In the genomic region with DNA sequence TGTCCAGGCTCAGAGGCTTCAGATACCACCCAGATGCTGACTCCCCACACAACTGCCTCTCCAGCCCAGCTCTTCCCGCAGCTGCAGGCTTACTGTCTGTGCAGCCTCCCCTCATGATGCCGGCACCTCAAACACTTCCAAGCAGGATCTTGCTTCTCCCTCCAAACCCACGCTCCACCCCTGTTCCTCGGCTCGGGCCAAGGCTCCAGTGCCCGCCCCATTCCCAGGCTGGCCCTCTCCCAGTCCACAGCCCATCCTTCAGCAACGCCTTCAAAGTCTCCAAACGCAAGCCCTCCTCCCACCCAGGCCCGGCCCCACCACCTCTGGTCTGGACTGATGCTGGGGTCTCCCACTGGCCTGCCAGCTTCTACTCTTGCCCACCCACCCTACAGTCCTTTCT, we compare ENCODE assay signal across 26 cellular contexts.
DNase-seq lines count a peak whose midpoint lies in the region; ATAC-seq and TF ChIP-seq lines count a peak whose summit lies in the region.
"Had no signal": no experiment of that assay in that cellular context is flagged by ENCODE, and none has a peak within 500 bp of the region (broad histone marks: within the 10 kb centered on the region; RNA-seq: fewer than 3 reads in every experiment).

No MANE protein-coding gene starts in this region.

- H4K8ac ChIP-seq in neuronal stem cell (ENCODE audit: low read depth, low read length) (no peak overlapping the region), trophoblast cell (ENCODE audit: low read depth, low read length) (no peak overlapping the region)

- H2BK15ac ChIP-seq in neuronal stem cell (ENCODE audit: low read length) = no peak overlapping the region

- no peaks in the 10 kb centered on the region for H3K27me3 Mint-ChIP-seq in WTC11 (ENCODE audit: low read depth)
- H3K27me3 Mint-ChIP-seq in activated naive CD4-positive, alpha-beta T cell treated with anti-CD3 and anti-CD28 coated beads for 36 hours (ENCODE audit: low read depth) = no peaks in the 10 kb centered on the region
- H3K27me3 Mint-ChIP-seq: CD4-positive, CD25-positive, alpha-beta regulatory T cell had no signal

- TF ChIP-seq CTCF in A673 (conservative IDR thresholded peaks at IDR 0.05; ENCODE audit: low read depth, low read length) (no peak), WTC11 (IDR thresholded peaks at IDR 0.05) (no peak)

- H3K4ac ChIP-seq in neuronal stem cell (ENCODE audit: low read length) (no peak overlapping the region), trophoblast cell (ENCODE audit: low read depth, low read length) (no peak overlapping the region)

- DNase-seq in A673 (ENCODE audit: low spot score) (no peak), WTC11 (ENCODE audit: low spot score) (no peak), neuronal stem cell (ENCODE audit: low spot score) (no peak), trophoblast cell (no peak), T-helper 9 cell (no peak)
- no peak for DNase-seq in activated naive CD4-positive, alpha-beta T cell treated with anti-CD3 and anti-CD28 coated beads for 36 hours
- DNase-seq in activated CD8-positive, alpha-beta memory T cell treated with anti-CD3 and anti-CD28 coated beads, Interleukin-2, amount 50 U/mL, for 48 hours = no peak
- DNase-seq: ACHN; BE2C; C1 segment of cervical spinal cord; CD4-positive, CD25-positive, alpha-beta regulatory T cell; CD8-positive, alpha-beta memory T cell; COR-L47; DMS 273 treated with DMSO at 0.1 percent for 48 hours; DMS153; DMS53; DMS79; DND-41; EL; GDM1 had no signal

- H4K12ac ChIP-seq in trophoblast cell (ENCODE audit: low read depth, low read length) = no peak overlapping the region

- H3K27ac ChIP-seq in A673 (ENCODE audit: low read depth, low read length, poor library complexity, severe bottlenecking) (peak overlapping the region; percentile 54), neuronal stem cell (replicated peaks; ENCODE audit: low read length) (no peak overlapping the region), trophoblast cell (ENCODE audit: low read depth, low read length) (no peak overlapping the region)
- H3K27ac ChIP-seq: 22Rv1, A549, BLaER1 had no signal

- H3K36me3 ChIP-seq in A673 (ENCODE audit: insufficient read depth, low read length, poor library complexity, severe bottlenecking) (peaks cover 9% of the 10 kb centered on the region), neuronal stem cell (replicated peaks in 1 of 2; ENCODE audit: control insufficient read depth in 2 of 2, insufficient read depth in 2 of 2, low read length in 2 of 2) (no peaks in the 10 kb centered on the region), trophoblast cell (ENCODE audit: control insufficient read depth in 1 of 2, insufficient read depth in 2 of 2, low read length in 2 of 2) (no peaks in the 10 kb centered on the region)
- H3K36me3 ChIP-seq: BE2C, BLaER1 had no signal

- no CpG with 5 or more reads among the region's 9 CpGs for WGBS in neuronal stem cell (ENCODE audit: extremely low coverage in 2 of 2, insufficient read length in 2 of 2, insufficient replicate concordance in 1 of 2), 2 donors
- WGBS in trophoblast cell (ENCODE audit: extremely low coverage, insufficient coverage, insufficient read length) = no CpG with 5 or more reads among the region's 9 CpGs

- peak overlapping the region; percentile 40 for H2BK5ac ChIP-seq in neuronal stem cell (ENCODE audit: low read length)
- no peak overlapping the region for H2BK5ac ChIP-seq in trophoblast cell (ENCODE audit: low read depth, low read length, poor library complexity)

- 0 out of 2 replicates have a peak, but pooled peaks cover 4% of the 10 kb centered on the region for H3K4me1 Mint-ChIP-seq in WTC11
- peaks cover 2% of the 10 kb centered on the region for H3K4me1 Mint-ChIP-seq in activated naive CD4-positive, alpha-beta T cell treated with anti-CD3 and anti-CD28 coated beads for 36 hours (ENCODE audit: low read depth)
- H3K4me1 Mint-ChIP-seq: CD14-positive monocyte; CD4-positive, CD25-positive, alpha-beta regulatory T cell had no signal

- H3K79me2 ChIP-seq in trophoblast cell (ENCODE audit: control insufficient read depth, insufficient read depth, low read length, poor library complexity) = no peaks in the 10 kb centered on the region

- H2BK12ac ChIP-seq in neuronal stem cell (ENCODE audit: low read length) (no peak overlapping the region), trophoblast cell (ENCODE audit: low read length) (no peak overlapping the region)

- no peaks in the 10 kb centered on the region for H3K9me3 Mint-ChIP-seq in WTC11
- no peaks in the 10 kb centered on the region for H3K9me3 Mint-ChIP-seq in activated naive CD4-positive, alpha-beta T cell treated with anti-CD3 and anti-CD28 coated beads for 36 hours
- H3K9me3 Mint-ChIP-seq: CD14-positive monocyte; CD8-positive, alpha-beta memory T cell had no signal

- no peak overlapping the region for H2BK120ac ChIP-seq in neuronal stem cell (ENCODE audit: low read depth, low read length)
- H2BK120ac ChIP-seq in trophoblast cell (ENCODE audit: insufficient read depth, low read length, poor library complexity) = no peak overlapping the region

- no peaks in the 10 kb centered on the region for H3K9me3 ChIP-seq in A673 (ENCODE audit: low read depth, low read length, poor library complexity, severe bottlenecking)
- no peaks in the 10 kb centered on the region for H3K9me3 ChIP-seq in neuronal stem cell (replicated peaks in 1 of 2; ENCODE audit: control insufficient read depth in 2 of 2, insufficient read depth in 1 of 2, low read depth in 1 of 2, low read length in 2 of 2)
- no peaks in the 10 kb centered on the region for H3K9me3 ChIP-seq in trophoblast cell (ENCODE audit: insufficient read depth, low read depth, low read length)
- H3K9me3 ChIP-seq: A549, BE2C, BLaER1 had no signal

- H3K9ac ChIP-seq in neuronal stem cell (ENCODE audit: low read depth, low read length, poor library complexity) = no peak overlapping the region
- peak overlapping the region; percentile 17 for H3K9ac ChIP-seq in trophoblast cell (ENCODE audit: low read length)
- H3K9ac ChIP-seq: BLaER1 had no signal

- H3K79me1 ChIP-seq in neuronal stem cell (ENCODE audit: low read depth, low read length) (peaks cover 2% of the 10 kb centered on the region), trophoblast cell (ENCODE audit: low read length) (no peaks in the 10 kb centered on the region)

- H3K27me3 ChIP-seq in A673 (replicated peaks; ENCODE audit: insufficient read depth, low read depth, low read length, poor library complexity) = no peaks in the 10 kb centered on the region
- H3K27me3 ChIP-seq in neuronal stem cell (ENCODE audit: control insufficient read depth in 3 of 3, insufficient read depth in 3 of 3, low read depth in 1 of 3, low read length in 3 of 3) = peaks cover 0 to 30% (median 0%) of the 10 kb centered on the region in 3 experiments
- no peaks in the 10 kb centered on the region for H3K27me3 ChIP-seq in trophoblast cell (ENCODE audit: insufficient read depth, low read length)
- H3K27me3 ChIP-seq: BE2C, BLaER1 had no signal

- H3K36me3 Mint-ChIP-seq in WTC11 = no peaks in the 10 kb centered on the region
- no peaks in the 10 kb centered on the region for H3K36me3 Mint-ChIP-seq in activated naive CD4-positive, alpha-beta T cell treated with anti-CD3 and anti-CD28 coated beads for 36 hours (ENCODE audit: low read depth)
- H3K36me3 Mint-ChIP-seq: CD14-positive monocyte; CD4-positive, alpha-beta memory T cell; CD4-positive, CD25-positive, alpha-beta regulatory T cell; CD8-positive, alpha-beta memory T cell had no signal

- no peak overlapping the region for H3K4me3 Mint-ChIP-seq in WTC11
- no peak overlapping the region for H3K4me3 Mint-ChIP-seq in activated naive CD4-positive, alpha-beta T cell treated with anti-CD3 and anti-CD28 coated beads for 36 hours
- H3K4me3 Mint-ChIP-seq: CD14-positive monocyte; CD4-positive, alpha-beta memory T cell; CD4-positive, CD25-positive, alpha-beta regulatory T cell; CD8-positive, alpha-beta memory T cell had no signal

- intact Hi-C loops in A673 (cut with micrococcal nuclease; ENCODE audit: unreplicated experiment) = no loop called here
- intact Hi-C loops in activated naive CD4-positive, alpha-beta T cell treated with anti-CD3 and anti-CD28 coated beads for 36 hours (cut with micrococcal nuclease) = no loop called here

- H2AFZ ChIP-seq in neuronal stem cell (ENCODE audit: low read length) (no peak overlapping the region), trophoblast cell (ENCODE audit: insufficient read depth, low read length, poor library complexity) (no peak overlapping the region)

- no peak overlapping the region for H3K18ac ChIP-seq in neuronal stem cell (ENCODE audit: low read length)
- H3K18ac ChIP-seq in trophoblast cell (ENCODE audit: low read length) = no peak overlapping the region

- BruUV-seq in A673 (replicated peaks; lab: Mats Ljungman, UMichigan) = no TSS peak

- ATAC-seq in WTC11 = no peak
- ATAC-seq: A549, GM12878 had no signal

- H3K14ac ChIP-seq in neuronal stem cell (ENCODE audit: low read length) (no peak overlapping the region), trophoblast cell (ENCODE audit: low read length) (no peak overlapping the region)

- H3K23ac ChIP-seq in neuronal stem cell (ENCODE audit: low read depth, low read length, poor library complexity) (no peak overlapping the region), trophoblast cell (ENCODE audit: low read length) (no peak overlapping the region)

- H3K4me2 ChIP-seq in neuronal stem cell (ENCODE audit: insufficient read depth, low read length, poor library complexity, severe bottlenecking) (no peak overlapping the region), trophoblast cell (ENCODE audit: low read length) (no peak overlapping the region)
- H3K4me2 ChIP-seq: A549, BLaER1 had no signal

- POLR2A ChIA-PET in A673 (lab: Charles Lee; ENCODE audit: low non-redundant PET) = no interaction called here
- POLR2A ChIA-PET in WTC11 (lab: Charles Lee) = no interaction called here

- peak overlapping the region; percentile 25 for H2AK5ac ChIP-seq in neuronal stem cell (ENCODE audit: low read depth, low read length)
- no peak overlapping the region for H2AK5ac ChIP-seq in trophoblast cell (ENCODE audit: low read length)

- peaks cover 23% of the 10 kb centered on the region for H3K4me1 ChIP-seq in A673 (ENCODE audit: insufficient read depth, low read length, poor library complexity, severe bottlenecking)
- H3K4me1 ChIP-seq in neuronal stem cell (ENCODE audit: control insufficient read depth in 2 of 2, insufficient read depth in 1 of 2, low read depth in 1 of 2, low read length in 2 of 2) = no peaks in the 10 kb centered on the region
- H3K4me1 ChIP-seq in trophoblast cell (ENCODE audit: control insufficient read depth in 1 of 2, insufficient read depth in 2 of 2, low read length in 2 of 2) = no peaks in the 10 kb centered on the region
- H3K4me1 ChIP-seq: A549, BE2C had no signal

- peak overlapping the region; percentile 53; the same call in 1 of the 2 replicates for H3K27ac Mint-ChIP-seq in WTC11
- no peak overlapping the region for H3K27ac Mint-ChIP-seq in activated naive CD4-positive, alpha-beta T cell treated with anti-CD3 and anti-CD28 coated beads for 36 hours
- H3K27ac Mint-ChIP-seq: CD14-positive monocyte; CD4-positive, alpha-beta memory T cell; CD4-positive, CD25-positive, alpha-beta regulatory T cell had no signal

- CTCF ChIA-PET in A673 (lab: Charles Lee) (interaction anchor here (0.5 kb wide), 1 partner anchor 154 kb away, joined by 3 read pairs; no protein-coding TSS in a partner anchor), WTC11 (lab: Charles Lee) (interaction anchor here (1.2 to 1.4 kb wide), 2 partner anchors 119 to 159 kb away, joined by 3 to 4 read pairs; no protein-coding TSS in a partner anchor)
- CTCF ChIA-PET in activated naive CD4-positive, alpha-beta T cell treated with anti-CD3 and anti-CD28 coated beads for 36 hours (lab: Charles Lee) = no interaction called here

- H3K4me3 ChIP-seq in A673 (ENCODE audit: low read depth, low read length, poor library complexity, severe bottlenecking) (no peak overlapping the region), neuronal stem cell (ENCODE audit: low read length in 2 of 2) (no peak overlapping the region), trophoblast cell (ENCODE audit: low read depth, low read length) (no peak overlapping the region)
- H3K4me3 ChIP-seq: A549, BLaER1, GM12878 had no signal

- H4K91ac ChIP-seq in neuronal stem cell (ENCODE audit: low read depth, low read length, poor library complexity) (no peak overlapping the region), trophoblast cell (ENCODE audit: low read depth, low read length) (no peak overlapping the region)
